In genomic region chr19:16949496-16950023, GRCh38 we compare ENCODE assay signal across 20 cellular contexts.
"Had no signal": no experiment of that assay in that cellular context is flagged by ENCODE, and none has a peak within 500 bp of the region (broad histone marks: within the 10 kb centered on the region; RNA-seq: fewer than 3 reads in every experiment).

No MANE protein-coding gene starts in this region.

- H3K4me3 Mint-ChIP-seq: endodermal cell; naive thymus-derived CD8-positive, alpha-beta T cell; stimulated activated effector memory CD8-positive, alpha-beta T cell treated with anti-CD3 and anti-CD28 coated beads, Interleukin-12 subunit alpha, Interleukin-12 subunit beta, amount 100 ng/mL, for 72 hours had no signal

- H3K27ac Mint-ChIP-seq: endodermal cell; naive thymus-derived CD8-positive, alpha-beta T cell; progenitor cell of endocrine pancreas; stimulated activated effector memory CD8-positive, alpha-beta T cell treated with anti-CD3 and anti-CD28 coated beads, Interleukin-12 subunit alpha, Interleukin-12 subunit beta, amount 100 ng/mL, for 72 hours had no signal

- H3K4me1 ChIP-seq: tibial artery, upper lobe of right lung, vagina had no signal

- H3K36me3 Mint-ChIP-seq: stimulated activated effector memory CD8-positive, alpha-beta T cell treated with anti-CD3 and anti-CD28 coated beads, Interleukin-12 subunit alpha, Interleukin-12 subunit beta, amount 100 ng/mL, for 72 hours had no signal

- H3K27me3 ChIP-seq: hepatocyte, neutrophil, ovary, upper lobe of right lung, vagina had no signal

- H3K36me3 ChIP-seq: neutrophil, ovary, tibial artery, upper lobe of right lung, vagina had no signal

- H3K27me3 Mint-ChIP-seq: progenitor cell of endocrine pancreas had no signal

- H3K9me3 ChIP-seq: mucosa of descending colon, neutrophil, ovary, tibial artery, upper lobe of right lung, vagina had no signal

- H3K4me3 ChIP-seq: coronary artery, hepatocyte, mucosa of descending colon, ovary, tibial artery, upper lobe of right lung, vagina had no signal

- DNase-seq: effector CD4-positive, alpha-beta T cell; endodermal cell; foreskin melanocyte; left colon; mucosa of descending colon; naive thymus-derived CD8-positive, alpha-beta T cell; ovary; right cardiac atrium; small intestine; stimulated activated CD4-positive, alpha-beta T cell treated with anti-CD3 and anti-CD28 coated beads, Interleukin-4, amount 100 ng/mL, for 1 hour; stimulated activated CD8-positive, alpha-beta memory T cell treated with anti-CD3 and anti-CD28 coated beads, Interleukin-4, amount 100 ng/mL, for 48 hours; stimulated activated naive CD8-positive, alpha-beta T cell treated with anti-CD3 and anti-CD28 coated beads, Interleukin-15, Interleukin-2, amounts not matched to agents 100 U/mL and 50 U/mL, for 24 hours; tibial artery; upper lobe of right lung had no signal

- H2AFZ ChIP-seq: hepatocyte had no signal

- H3K4me1 Mint-ChIP-seq: endodermal cell; stimulated activated effector memory CD8-positive, alpha-beta T cell treated with anti-CD3 and anti-CD28 coated beads, Interleukin-12 subunit alpha, Interleukin-12 subunit beta, amount 100 ng/mL, for 72 hours had no signal

- H3K4me2 ChIP-seq: hepatocyte had no signal

- H3K27ac ChIP-seq: coronary artery, hepatocyte, neutrophil, ovary, tibial artery, upper lobe of right lung, vagina had no signal

- H3K79me2 ChIP-seq: hepatocyte had no signal
